ENCODE assay signal across 26 cellular contexts in the genomic region with DNA sequence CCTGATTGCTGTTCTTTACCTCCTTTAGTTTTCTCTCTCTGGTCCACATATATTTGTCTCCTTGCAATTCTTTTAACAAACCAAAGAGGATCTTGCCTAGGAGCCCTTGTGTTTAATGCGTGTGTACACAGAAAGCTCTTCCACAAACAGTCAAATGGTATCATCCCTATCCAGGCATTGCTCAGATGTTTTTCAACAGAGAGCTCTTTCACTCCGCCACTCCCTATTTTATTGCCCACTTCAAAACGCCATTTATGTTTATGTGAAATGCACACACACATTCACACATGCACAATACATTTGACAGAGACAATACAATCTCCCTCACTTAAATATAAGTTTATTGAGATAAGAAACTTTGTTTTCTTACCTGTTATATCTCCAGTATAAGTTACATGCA.
"Had no signal": no experiment of that assay in that cellular context is flagged by ENCODE, and none has a peak within 500 bp of the region (broad histone marks: within the 10 kb centered on the region; RNA-seq: fewer than 3 reads in every experiment).

No MANE protein-coding gene starts in this region.

- DNase-seq: activated B cell treated with CpG ODN at 0.5 μM for 24 hours; activated CD4-positive, alpha-beta T cell treated with anti-CD3 and anti-CD28 coated beads for 48 hours; activated CD4-positive, alpha-beta T cell treated with anti-CD3 and anti-CD28 coated beads, Interleukin-2, amount 50 U/mL, for 1 hour; activated CD4-positive, alpha-beta T cell treated with anti-CD3 and anti-CD28 coated beads, Interleukin-2, amount 50 U/mL, for 48 hours; activated CD8-positive, alpha-beta memory T cell treated with anti-CD3 and anti-CD28 coated beads for 24 hours; activated CD8-positive, alpha-beta T cell treated with anti-CD3 and anti-CD28 coated beads for 36 hours; activated effector memory CD4-positive, alpha-beta T cell treated with anti-CD3 and anti-CD28 coated beads, Interleukin-2, amount 50 U/mL, for 16 hours; activated naive CD4-positive, alpha-beta T cell treated with anti-CD3 and anti-CD28 coated beads for 36 hours; activated naive CD8-positive, alpha-beta T cell treated with anti-CD3 and anti-CD28 coated beads for 36 hours; activated naive CD8-positive, alpha-beta T cell treated with anti-CD3 and anti-CD28 coated beads, Interleukin-2, amount 50 U/mL, for 24 hours; activated T-cell treated with anti-CD3 and anti-CD28 coated beads, Interleukin-2, amount 50 U/mL, for 1 hour; activated T-cell treated with anti-CD3 and anti-CD28 coated beads, Interleukin-2, amount 50 U/mL, for 48 hours; adrenal gland; amygdala; aorta; body of pancreas; caudate nucleus; cerebellar nuclear complex; colonic mucosa; effector CD8-positive, alpha-beta T cell; esophagus squamous epithelium; foreskin melanocyte; head of caudate nucleus; T-helper 17 cell; T1000; WERI-Rb-1 had no signal
